Comparison of ENCODE assay signal across 11 cellular contexts in the genomic region with DNA sequence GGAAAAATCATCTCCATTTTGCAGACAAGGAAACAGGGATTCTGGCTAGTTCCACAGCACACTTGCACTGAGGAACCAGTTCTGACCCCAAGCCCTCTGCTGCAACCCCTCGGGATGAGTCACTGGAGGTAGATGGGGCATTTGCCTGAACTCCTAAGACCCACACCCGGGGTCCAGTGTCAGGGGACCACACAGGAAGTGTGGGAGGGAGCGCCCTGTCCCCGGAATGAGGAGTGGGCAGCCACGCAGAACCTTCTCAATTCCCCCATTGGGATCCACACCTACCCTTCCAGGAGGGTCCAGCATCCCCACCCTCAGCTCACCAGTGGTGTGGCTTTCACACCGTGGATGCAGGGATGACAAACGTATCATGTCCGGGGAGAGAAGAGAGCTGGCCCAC.
"Had no signal": no experiment of that assay in that cellular context is flagged by ENCODE, and none has a peak within 500 bp of the region (broad histone marks: within the 10 kb centered on the region; RNA-seq: fewer than 3 reads in every experiment).

No MANE protein-coding gene starts in this region.

- H3K27ac Mint-ChIP-seq: activated naive CD4-positive, alpha-beta T cell treated with anti-CD3 and anti-CD28 coated beads, Interleukin-2, amount 50 U/mL, for 72 hours; memory B cell had no signal

- DNase-seq: activated CD4-positive, alpha-beta T cell treated with anti-CD3 and anti-CD28 coated beads, Interleukin-2, amount 50 U/mL, for 1 hour; activated effector memory CD4-positive, alpha-beta T cell treated with Interleukin-2 at 50 U/mL for 16 hours; activated T-cell treated with anti-CD3 and anti-CD28 coated beads, Interleukin-2, amount 50 U/mL, for 1 hour; foreskin melanocyte; islet precursor cell; psoas muscle; T-helper 2 cell had no signal

- H3K4me3 Mint-ChIP-seq: memory B cell had no signal

- H3K36me3 ChIP-seq: left lung had no signal

- H3K4me1 ChIP-seq: left lung, psoas muscle had no signal

- H3K27me3 ChIP-seq: esophagus muscularis mucosa, left lung had no signal

- H3K4me3 ChIP-seq: left lung, psoas muscle had no signal

- H3K9me3 ChIP-seq: esophagus muscularis mucosa, left lung, psoas muscle had no signal

- ATAC-seq: activated naive CD4-positive, alpha-beta T cell treated with anti-CD3 and anti-CD28 coated beads, Interleukin-2, amount 50 U/mL, for 72 hours; psoas muscle had no signal

- H3K27me3 Mint-ChIP-seq: memory B cell had no signal

- H3K4me1 Mint-ChIP-seq: memory B cell had no signal

- H3K36me3 Mint-ChIP-seq: activated naive CD4-positive, alpha-beta T cell treated with anti-CD3 and anti-CD28 coated beads, Interleukin-2, amount 50 U/mL, for 72 hours; memory B cell had no signal

- H3K27ac ChIP-seq: left lung, psoas muscle had no signal
